30 cellular contexts compared by ENCODE assay signal in genomic region chr11:7901319-7901854, GRCh38. TPM values are rescaled to one million over a fixed set of nuclear protein-coding genes. Genes with fewer than 3 reads are reported as not detected.
"Had no signal": no experiment of that assay in that cellular context is flagged by ENCODE, and none has a peak within 500 bp of the region (broad histone marks: within the 10 kb centered on the region; RNA-seq: fewer than 3 reads in every experiment).

No MANE protein-coding gene starts in this region.

- H3K4me1 Mint-ChIP-seq: activated naive CD4-positive, alpha-beta T cell treated with anti-CD3 and anti-CD28 coated beads, Interleukin-2, amount 50 U/mL, for 24 hours; activated naive CD8-positive, alpha-beta T cell treated with anti-CD3 and anti-CD28 coated beads, Interleukin-2, amount 50 U/mL, for 24 hours; activated T-helper 17 cell treated with anti-CD3 and anti-CD28 coated beads, Interleukin-2, amount 50 U/mL, for 72 hours; immature natural killer cell; memory B cell; natural killer cell had no signal

- H3K9me3 ChIP-seq: breast epithelium, right atrium auricular region, thoracic aorta, upper lobe of right lung had no signal

- H3K27ac ChIP-seq: breast epithelium, neural progenitor cell, parathyroid adenoma, right atrium auricular region, spleen, thoracic aorta, upper lobe of right lung had no signal

- H3K4me3 Mint-ChIP-seq: activated CD4-positive, alpha-beta memory T cell treated with anti-CD3 and anti-CD28 coated beads for 36 hours; activated naive CD4-positive, alpha-beta T cell treated with anti-CD3 and anti-CD28 coated beads, Interleukin-2, amount 50 U/mL, for 24 hours; activated naive CD8-positive, alpha-beta T cell treated with anti-CD3 and anti-CD28 coated beads, Interleukin-2, amount 50 U/mL, for 24 hours; activated T-cell treated with anti-CD3 and anti-CD28 coated beads, Interleukin-2, amount 50 U/mL, for 24 hours; activated T-helper 17 cell treated with anti-CD3 and anti-CD28 coated beads, Interleukin-2, amount 50 U/mL, for 72 hours; dendritic cell treated with granulocyte-macrophage colony-stimulating factor and Interleukin-4, amounts not matched to agents 40 ng/mL and 50 ng/mL, for 4 days; immature natural killer cell; memory B cell; natural killer cell; neural progenitor cell; T-helper 2 cell treated with Interferon-gamma antibody and Interleukin-4, amounts not matched to agents 5 μg/mL and 100 μg/mL, for 36 hours had no signal

- H3K36me3 ChIP-seq: breast epithelium, neural progenitor cell, right atrium auricular region, spleen, thoracic aorta, upper lobe of right lung had no signal

- H3K9me3 Mint-ChIP-seq: activated CD4-positive, alpha-beta memory T cell treated with anti-CD3 and anti-CD28 coated beads for 36 hours; activated naive CD4-positive, alpha-beta T cell treated with anti-CD3 and anti-CD28 coated beads, Interleukin-2, amount 50 U/mL, for 24 hours; activated naive CD8-positive, alpha-beta T cell treated with anti-CD3 and anti-CD28 coated beads, Interleukin-2, amount 50 U/mL, for 24 hours; activated T-helper 17 cell treated with anti-CD3 and anti-CD28 coated beads, Interleukin-2, amount 50 U/mL, for 72 hours; dendritic cell treated with granulocyte-macrophage colony-stimulating factor and Interleukin-4, amounts not matched to agents 40 ng/mL and 50 ng/mL, for 4 days; immature natural killer cell; natural killer cell; T-helper 2 cell treated with Interferon-gamma antibody and Interleukin-4, amounts not matched to agents 5 μg/mL and 100 μg/mL, for 36 hours had no signal

- H3K4me1 ChIP-seq: breast epithelium, parathyroid adenoma, right atrium auricular region, spleen, upper lobe of right lung had no signal

- H3K27me3 ChIP-seq: breast epithelium, neural progenitor cell, right atrium auricular region, upper lobe of right lung had no signal

- H3K36me3 Mint-ChIP-seq: activated CD4-positive, alpha-beta memory T cell treated with anti-CD3 and anti-CD28 coated beads for 36 hours; activated naive CD4-positive, alpha-beta T cell treated with anti-CD3 and anti-CD28 coated beads, Interleukin-2, amount 50 U/mL, for 24 hours; immature natural killer cell; memory B cell; natural killer cell had no signal

- H3K27ac Mint-ChIP-seq: activated CD4-positive, alpha-beta memory T cell treated with anti-CD3 and anti-CD28 coated beads for 36 hours; activated naive CD4-positive, alpha-beta T cell treated with anti-CD3 and anti-CD28 coated beads, Interleukin-2, amount 50 U/mL, for 24 hours; activated naive CD8-positive, alpha-beta T cell treated with anti-CD3 and anti-CD28 coated beads, Interleukin-2, amount 50 U/mL, for 24 hours; activated T-cell treated with anti-CD3 and anti-CD28 coated beads, Interleukin-2, amount 50 U/mL, for 24 hours; activated T-helper 17 cell treated with anti-CD3 and anti-CD28 coated beads, Interleukin-2, amount 50 U/mL, for 72 hours; dendritic cell treated with granulocyte-macrophage colony-stimulating factor and Interleukin-4, amounts not matched to agents 40 ng/mL and 50 ng/mL, for 4 days; immature natural killer cell; memory B cell; natural killer cell; neural progenitor cell; T-helper 2 cell treated with Interferon-gamma antibody and Interleukin-4, amounts not matched to agents 5 μg/mL and 100 μg/mL, for 36 hours had no signal

- ATAC-seq: activated naive CD8-positive, alpha-beta T cell treated with anti-CD3 and anti-CD28 coated beads, Interleukin-2, amount 50 U/mL, for 24 hours; activated T-helper 17 cell treated with anti-CD3 and anti-CD28 coated beads, Interleukin-2, amount 50 U/mL, for 72 hours; natural killer cell; upper lobe of right lung had no signal

- H3K4me3 ChIP-seq: breast epithelium, neural progenitor cell, right atrium auricular region, spleen, thoracic aorta, upper lobe of right lung had no signal

- DNase-seq: activated CD4-positive, alpha-beta memory T cell treated with anti-CD3 and anti-CD28 coated beads for 36 hours; activated CD4-positive, alpha-beta T cell treated with anti-CD3 and anti-CD28 coated beads for 48 hours; activated CD8-positive, alpha-beta memory T cell treated with anti-CD3 and anti-CD28 coated beads, Interleukin-2, amount 50 U/mL, for 48 hours; activated gamma-delta T cell treated with Interleukin-2 at 50 U/mL for 16 hours; activated naive CD8-positive, alpha-beta T cell treated with anti-CD3 and anti-CD28 coated beads, Interleukin-2, amount 50 U/mL, for 24 hours; activated T-cell treated with anti-CD3 and anti-CD28 coated beads, Interleukin-2, amount 50 U/mL, for 24 hours; central memory CD4-positive, alpha-beta T cell; effector CD4-positive, alpha-beta T cell; erythroblast; head of caudate nucleus; hypothalamus; immature natural killer cell; kidney; natural killer cell; occipital lobe; spleen; stimulated activated naive CD4-positive, alpha-beta T cell treated with Interleukin-2 at 50 U/mL for 16 hours; T-helper 1 cell; upper lobe of right lung had no signal

RNA-seq across cellular contexts. Expression of gene OR10A6, which starts 29.7 kb away (rescaled TPM):
- total RNA-seq: activated CD4-positive, alpha-beta memory T cell treated with anti-CD3 and anti-CD28 coated beads for 36 hours; activated T-helper 17 cell treated with anti-CD3 and anti-CD28 coated beads, Interleukin-2, amount 50 U/mL, for 72 hours; breast epithelium; kidney; natural killer cell; occipital lobe; pulmonary artery endothelial cell; right atrium auricular region; spleen; thoracic aorta; upper lobe of right lung had no signal
- polyA plus RNA-seq: immature natural killer cell, spleen had no signal

RNA-seq across cellular contexts. Expression of gene OR10A3, which starts 40.1 kb away (rescaled TPM):
- total RNA-seq: activated CD4-positive, alpha-beta memory T cell treated with anti-CD3 and anti-CD28 coated beads for 36 hours; activated T-helper 17 cell treated with anti-CD3 and anti-CD28 coated beads, Interleukin-2, amount 50 U/mL, for 72 hours; breast epithelium; kidney; natural killer cell; occipital lobe; pulmonary artery endothelial cell; right atrium auricular region; spleen; thoracic aorta; upper lobe of right lung had no signal
- polyA plus RNA-seq: immature natural killer cell, spleen had no signal
